1 cellular context compared by ENCODE assay signal in genomic region chr12:123126294-123127144, GRCh38.
TF ChIP-seq lines count a peak whose summit lies in the region.

No MANE protein-coding gene starts in this region.

TF ChIP-seq in K562, 482 proteins besides CTCF, POLR2A, EP300 and RAD21 (continued from another document and continues in another):
- TF ChIP-seq RERE (CRISPR knock-in tag; IDR thresholded peaks at IDR 0.05; ENCODE audit: borderline replicate concordance) (no peak), HIVEP1 (CRISPR knock-in tag; IDR thresholded peaks at IDR 0.05) (no peak), ZNF134 (CRISPR knock-in tag; conservative IDR thresholded peaks at IDR 0.05) (no peak), ZNF184 (CRISPR knock-in tag; IDR thresholded peaks at IDR 0.05) (no peak), DEAF1 (CRISPR knock-in tag; IDR thresholded peaks at IDR 0.05) (no peak), MECOM (CRISPR knock-in tag; IDR thresholded peaks at IDR 0.05) (peak; percentile 85), EHMT2 (IDR thresholded peaks at IDR 0.05) (peak; percentile 95), SRF (CRISPR knock-in tag; IDR thresholded peaks at IDR 0.05) (no peak), HNRNPH1 (optimal IDR thresholded peaks at IDR 0.05; ENCODE audit: low read depth, low read length) (no peak), HES1 (IDR thresholded peaks at IDR 0.05; ENCODE audit: low read depth) (no peak), TAF1 (IDR thresholded peaks at IDR 0.05; ENCODE audit: control insufficient read depth, extremely low read depth, insufficient read depth, low read length, severe bottlenecking) (no peak), KLF1 (tag; IDR thresholded peaks at IDR 0.05) (no peak), ZNF830 (CRISPR knock-in tag; IDR thresholded peaks at IDR 0.05) (no peak), ZNF780A (CRISPR knock-in tag; IDR thresholded peaks at IDR 0.05) (no peak), ZNF449 (CRISPR knock-in tag; IDR thresholded peaks at IDR 0.05) (no peak), ZNF507 (tag; conservative IDR thresholded peaks at IDR 0.05) (no peak), ZNF589 (CRISPR knock-in tag; IDR thresholded peaks at IDR 0.05; ENCODE audit: low read depth) (no peak), TAF15 (IDR thresholded peaks at IDR 0.05; ENCODE audit: low read depth, low read length) (no peak), GTF2E2 (tag; IDR thresholded peaks at IDR 0.05) (no peak), ADNP (tag; IDR thresholded peaks at IDR 0.05) (no peak), NFATC3 (IDR thresholded peaks at IDR 0.05) (peak; percentile 65; the same call in 1 of the 2 replicates), SREBF2 (CRISPR knock-in tag; IDR thresholded peaks at IDR 0.05) (no peak), ZNF3 (CRISPR knock-in tag; IDR thresholded peaks at IDR 0.05) (no peak), STAG1 (CRISPR knock-in tag; IDR thresholded peaks at IDR 0.05; ENCODE audit: borderline replicate concordance) (no peak), MCM5 (IDR thresholded peaks at IDR 0.05; ENCODE audit: low read depth) (no peak), ZBTB40 (IDR thresholded peaks at IDR 0.05) (no peak), ZBTB40 (CRISPR knock-in tag; IDR thresholded peaks at IDR 0.05) (no peak), BRD4 (IDR thresholded peaks at IDR 0.05) (no peak), HNRNPLL (IDR thresholded peaks at IDR 0.05; ENCODE audit: low read depth, low read length, poor library complexity, severe bottlenecking) (no peak), ZNF280B (CRISPR knock-in tag; IDR thresholded peaks at IDR 0.05) (no peak), TRIM24 (IDR thresholded peaks at IDR 0.05) (peak; percentile 47 to 76; a peak in 3 of 4 replicates), PHF8 (IDR thresholded peaks at IDR 0.05; ENCODE audit: borderline replicate concordance, low read length) (no peak), ZNF695 (CRISPR knock-in tag; IDR thresholded peaks at IDR 0.05) (no peak), ZHX1 (conservative IDR thresholded peaks at IDR 0.05; ENCODE audit: low read length) (no peak), ZBTB2 (IDR thresholded peaks at IDR 0.05) (0 out of 2 replicates have a peak, but pooled peaks have one; percentile 43), RCOR1 (IDR thresholded peaks at IDR 0.05; ENCODE audit: borderline replicate concordance in 1 of 2, low read depth in 2 of 2, low read length in 2 of 2) (peak in 1 of 2 experiments; percentile 92; a peak in 3 of 4 replicates), ZNF77 (CRISPR knock-in tag; IDR thresholded peaks at IDR 0.05) (no peak), MTA1 (IDR thresholded peaks at IDR 0.05; ENCODE audit: borderline replicate concordance) (peak; percentile 59)
